In the genomic region with DNA sequence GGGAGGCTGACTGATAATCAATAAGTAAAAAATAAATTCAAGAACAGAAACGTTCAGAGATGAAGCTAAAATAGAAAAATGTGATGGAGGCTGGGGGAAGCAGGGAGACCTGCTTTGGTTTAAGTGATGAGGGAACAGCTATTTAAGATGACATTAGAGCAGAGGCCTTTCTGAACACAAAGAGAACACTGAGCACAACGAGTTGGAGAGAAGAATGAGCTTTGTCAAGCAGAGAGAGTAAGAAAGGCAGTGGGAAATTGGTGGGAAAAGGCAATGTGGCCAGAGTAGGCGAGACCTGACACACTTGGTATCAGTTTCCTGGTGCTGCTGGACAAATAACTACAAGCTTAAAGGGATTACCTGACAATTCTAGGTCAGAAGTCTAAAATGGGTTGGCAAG, we compare ENCODE assay signal across 1 cellular context.
TF ChIP-seq lines count a peak whose summit lies in the region.

No MANE protein-coding gene starts in this region.

TF ChIP-seq in HepG2, 621 proteins besides CTCF, POLR2A, EP300 and RAD21:
- TF ChIP-seq SAFB2 (CRISPR knock-in tag; IDR thresholded peaks at IDR 0.05; ENCODE audit: borderline replicate concordance, low read depth) = no peak
- TF ChIP-seq ARNT (IDR thresholded peaks at IDR 0.05) = no peak
- no peak for TF ChIP-seq ZNF616 (CRISPR knock-in tag; IDR thresholded peaks at IDR 0.05; ENCODE audit: low read depth)
- TF ChIP-seq PTBP1 (IDR thresholded peaks at IDR 0.05; ENCODE audit: low read depth, low read length, poor library complexity, severe bottlenecking) = no peak
- no peak for TF ChIP-seq ZBTB1 (CRISPR knock-in tag; IDR thresholded peaks at IDR 0.05; ENCODE audit: borderline replicate concordance)
- no peak for TF ChIP-seq ZNF543 (CRISPR knock-in tag; IDR thresholded peaks at IDR 0.05)
- no peak for TF ChIP-seq NBN (conservative IDR thresholded peaks at IDR 0.05)
- no peak for TF ChIP-seq ZBTB49 (CRISPR knock-in tag; IDR thresholded peaks at IDR 0.05; ENCODE audit: borderline replicate concordance)
- no peak for TF ChIP-seq CEBPB (IDR thresholded peaks at IDR 0.05; ENCODE audit: borderline replicate concordance, low read depth, low read length)
- no peak for TF ChIP-seq ZNF83 (CRISPR knock-in tag; IDR thresholded peaks at IDR 0.05; ENCODE audit: borderline replicate concordance)
- no peak for TF ChIP-seq TEAD3 (CRISPR knock-in tag; optimal IDR thresholded peaks at IDR 0.05; ENCODE audit: borderline replicate concordance)
- no peak for TF ChIP-seq ZSCAN5A (CRISPR knock-in tag; IDR thresholded peaks at IDR 0.05; ENCODE audit: borderline replicate concordance)
- TF ChIP-seq, protein P1, sequence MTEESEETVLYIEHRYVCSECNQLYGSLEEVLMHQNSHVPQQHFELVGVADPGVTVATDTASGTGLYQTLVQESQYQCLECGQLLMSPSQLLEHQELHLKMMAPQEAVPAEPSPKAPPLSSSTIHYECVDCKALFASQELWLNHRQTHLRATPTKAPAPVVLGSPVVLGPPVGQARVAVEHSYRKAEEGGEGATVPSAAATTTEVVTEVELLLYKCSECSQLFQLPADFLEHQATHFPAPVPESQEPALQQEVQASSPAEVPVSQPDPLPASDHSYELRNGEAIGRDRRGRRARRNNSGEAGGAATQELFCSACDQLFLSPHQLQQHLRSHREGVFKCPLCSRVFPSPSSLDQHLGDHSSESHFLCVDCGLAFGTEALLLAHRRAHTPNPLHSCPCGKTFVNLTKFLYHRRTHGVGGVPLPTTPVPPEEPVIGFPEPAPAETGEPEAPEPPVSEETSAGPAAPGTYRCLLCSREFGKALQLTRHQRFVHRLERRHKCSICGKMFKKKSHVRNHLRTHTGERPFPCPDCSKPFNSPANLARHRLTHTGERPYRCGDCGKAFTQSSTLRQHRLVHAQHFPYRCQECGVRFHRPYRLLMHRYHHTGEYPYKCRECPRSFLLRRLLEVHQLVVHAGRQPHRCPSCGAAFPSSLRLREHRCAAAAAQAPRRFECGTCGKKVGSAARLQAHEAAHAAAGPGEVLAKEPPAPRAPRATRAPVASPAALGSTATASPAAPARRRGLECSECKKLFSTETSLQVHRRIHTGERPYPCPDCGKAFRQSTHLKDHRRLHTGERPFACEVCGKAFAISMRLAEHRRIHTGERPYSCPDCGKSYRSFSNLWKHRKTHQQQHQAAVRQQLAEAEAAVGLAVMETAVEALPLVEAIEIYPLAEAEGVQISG (CRISPR knock-in tag; IDR thresholded peaks at IDR 0.05) = no peak
- no peak for TF ChIP-seq PRDM10 (CRISPR knock-in tag; IDR thresholded peaks at IDR 0.05; ENCODE audit: low read depth)
- TF ChIP-seq ZNF292 (CRISPR knock-in tag; IDR thresholded peaks at IDR 0.05; ENCODE audit: borderline replicate concordance, low read depth) = no peak
- no peak for TF ChIP-seq ZNF260 (CRISPR knock-in tag; IDR thresholded peaks at IDR 0.05; ENCODE audit: borderline replicate concordance, low read depth)
- TF ChIP-seq ZNF546 (CRISPR knock-in tag; conservative IDR thresholded peaks at IDR 0.05) = no peak
- TF ChIP-seq, protein P2, sequence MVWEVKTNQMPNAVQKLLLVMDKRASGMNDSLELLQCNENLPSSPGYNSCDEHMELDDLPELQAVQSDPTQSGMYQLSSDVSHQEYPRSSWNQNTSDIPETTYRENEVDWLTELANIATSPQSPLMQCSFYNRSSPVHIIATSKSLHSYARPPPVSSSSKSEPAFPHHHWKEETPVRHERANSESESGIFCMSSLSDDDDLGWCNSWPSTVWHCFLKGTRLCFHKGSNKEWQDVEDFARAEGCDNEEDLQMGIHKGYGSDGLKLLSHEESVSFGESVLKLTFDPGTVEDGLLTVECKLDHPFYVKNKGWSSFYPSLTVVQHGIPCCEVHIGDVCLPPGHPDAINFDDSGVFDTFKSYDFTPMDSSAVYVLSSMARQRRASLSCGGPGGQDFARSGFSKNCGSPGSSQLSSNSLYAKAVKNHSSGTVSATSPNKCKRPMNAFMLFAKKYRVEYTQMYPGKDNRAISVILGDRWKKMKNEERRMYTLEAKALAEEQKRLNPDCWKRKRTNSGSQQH (CRISPR knock-in tag; IDR thresholded peaks at IDR 0.05; ENCODE audit: low read depth) = no peak
- TF ChIP-seq, protein P3, sequence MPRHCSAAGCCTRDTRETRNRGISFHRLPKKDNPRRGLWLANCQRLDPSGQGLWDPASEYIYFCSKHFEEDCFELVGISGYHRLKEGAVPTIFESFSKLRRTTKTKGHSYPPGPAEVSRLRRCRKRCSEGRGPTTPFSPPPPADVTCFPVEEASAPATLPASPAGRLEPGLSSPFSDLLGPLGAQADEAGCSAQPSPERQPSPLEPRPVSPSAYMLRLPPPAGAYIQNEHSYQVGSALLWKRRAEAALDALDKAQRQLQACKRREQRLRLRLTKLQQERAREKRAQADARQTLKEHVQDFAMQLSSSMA (CRISPR knock-in tag; IDR thresholded peaks at IDR 0.05) = no peak
- TF ChIP-seq PBX3 (CRISPR knock-in tag; IDR thresholded peaks at IDR 0.05; ENCODE audit: borderline replicate concordance) = no peak
